In the genomic region with DNA sequence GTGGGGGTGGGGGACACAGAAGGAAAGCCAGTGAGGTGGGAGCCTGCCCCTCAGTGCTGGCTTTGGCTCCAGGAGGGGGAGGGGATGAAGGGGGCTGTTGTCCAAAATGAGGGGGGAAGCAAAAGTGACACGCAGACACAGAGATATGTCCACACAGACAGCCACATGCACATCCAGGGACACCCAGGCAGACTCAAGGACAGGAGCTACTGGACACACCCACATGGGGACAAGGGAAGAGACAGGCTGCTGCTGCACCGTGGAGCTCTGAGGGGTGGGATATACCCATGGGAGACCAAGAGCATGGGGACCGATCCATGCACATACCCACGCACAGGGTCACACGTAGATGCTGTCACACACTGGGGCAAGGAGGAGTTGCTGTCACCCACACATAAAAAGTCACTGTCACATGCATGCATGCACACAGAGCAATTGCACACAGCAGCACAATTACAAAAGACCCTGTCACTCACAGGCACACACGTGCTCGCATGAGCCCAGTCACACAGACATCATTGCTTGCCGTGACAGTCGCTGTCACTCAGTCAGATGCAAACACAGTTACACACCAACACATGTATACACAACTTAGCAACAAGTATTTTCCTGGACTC, we compare ENCODE assay signal across 7 cellular contexts. TPM values are rescaled to one million over a fixed set of nuclear protein-coding genes. Genes with fewer than 3 reads are reported as not detected.
DNase-seq lines count a peak whose midpoint lies in the region; ATAC-seq and TF ChIP-seq lines count a peak whose summit lies in the region.
"Had no signal": no experiment of that assay in that cellular context is flagged by ENCODE, and none has a peak within 500 bp of the region (broad histone marks: within the 10 kb centered on the region; RNA-seq: fewer than 3 reads in every experiment).

No MANE protein-coding gene starts in this region.

- TF ChIP-seq CTCF in adrenal gland (IDR thresholded peaks at IDR 0.05) (no peak), mucosa of descending colon (IDR thresholded peaks at IDR 0.05) (no peak), GM13976 (IDR thresholded peaks at IDR 0.05; ENCODE audit: borderline replicate concordance, control extremely low read depth, extremely low read depth, insufficient read depth, missing control alignments) (no peak)

- peak in 1 of 2 donors; percentile 57 for TF ChIP-seq POLR2A in adrenal gland (IDR thresholded peaks at IDR 0.05)

- in situ Hi-C loops in GM13976 (cut with MboI; ENCODE audit: low sequenced_read_pairs, unreplicated experiment), result no loop called here

- ATAC-seq in mucosa of descending colon (peak; percentile 25), GM18861 (IDR thresholded peaks at IDR 0.05; ENCODE audit: unreplicated experiment) (no peak)

- WGBS in adrenal gland, 4 donors, result 4 to 21% (median 8%) methylated on average over 7 to 9 of the region's 9 CpGs

- intact Hi-C loops in adrenal gland (cut with DNase I), result loop anchor here in 1 of 2 donors (10.0 kb wide), 1 partner anchor 101 kb away; no protein-coding TSS in a partner anchor
- intact Hi-C loops in mucosa of descending colon (cut with DNase I, micrococcal nuclease), result loop anchor here in 1 of 2 donors (2.0 kb wide), 1 partner anchor 49 kb away; no protein-coding TSS in a partner anchor

- H3K36me3 ChIP-seq in H7 (replicated peaks; ENCODE audit: control insufficient read depth, insufficient read depth, low read length) (no peaks in the 10 kb centered on the region), adrenal gland (replicated peaks in 1 of 2) (no peaks in the 10 kb centered on the region), mucosa of descending colon (ENCODE audit: low read depth) (no peaks in the 10 kb centered on the region)

- H3K4me1 ChIP-seq in adrenal gland (replicated peaks in 1 of 2) (peaks cover 32 to 53% of the 10 kb centered on the region in 2 donors), mucosa of descending colon (ENCODE audit: low read depth) (peaks cover 44% of the 10 kb centered on the region)

- DNase-seq in H7 (peak; percentile 29), adrenal gland (peak; percentile 58 to 80 (median 70)), mucosa of descending colon (peak in 2 of 3 donors; percentile 45 to 52), GM13976 (ENCODE audit: low spot score) (no peak), KG1 (lab: John Stamatoyannopoulos, UW) (no peak)

- H3K4me3 ChIP-seq in H7 (ENCODE audit: insufficient read depth, low read depth, low read length), result peak overlapping the region; percentile 83
- peak overlapping the region; percentile 73 to 100 (median 91) for H3K4me3 ChIP-seq in adrenal gland
- no peak overlapping the region for H3K4me3 ChIP-seq in mucosa of descending colon

- H3K27ac ChIP-seq in adrenal gland, result peak overlapping the region; percentile 72 to 96 (median 93)

- H3K27me3 ChIP-seq in H7 (ENCODE audit: control insufficient read depth, insufficient read depth, low read length) (peaks cover 14% of the 10 kb centered on the region), adrenal gland (no peaks in the 10 kb centered on the region)

- no peaks in the 10 kb centered on the region for H3K9me3 ChIP-seq in adrenal gland (replicated peaks in 1 of 3)
- H3K9me3 ChIP-seq in mucosa of descending colon, result no peaks in the 10 kb centered on the region

RNA-seq across cellular contexts. Expression of a gene that starts 1.3 kb away (rescaled TPM):
- total RNA-seq in H7 (2014; rRNA removed; shearing (Covaris generic)), result 13.2 and 15.2 TPM in 2 replicates
- 100 to 1,000 TPM in 3 of 8 donors, 10 to 100 TPM in 5; 46.1 to 110 (median 76.4) TPM for total RNA-seq in adrenal gland
- 10 to 100 TPM; 41.8 to 62.3 (median 50.9) TPM for polyA plus RNA-seq in adrenal gland
- 100 to 1,000 TPM in 1 of 3 donors, 10 to 100 TPM in 2; 56.8 to 114 (median 60.0) TPM for total RNA-seq in mucosa of descending colon

RNA-seq across cellular contexts. Expression of a gene that starts 9.8 kb away (rescaled TPM):
- total RNA-seq in H7 (2014; rRNA removed; shearing (Covaris generic)), result 85.6 and 99.9 TPM in 2 replicates
- total RNA-seq in adrenal gland (100 to 1,000 TPM in 1 of 8 donors, 10 to 100 TPM in 7; 57.1 to 127 (median 78.1) TPM), mucosa of descending colon (10 to 100 TPM; 76.6 to 90.2 (median 87.4) TPM)
- 100 to 1,000 TPM in 1 of 3 donors, 10 to 100 TPM in 2; 50.3 to 103 (median 92.9) TPM for polyA plus RNA-seq in adrenal gland

RNA-seq across cellular contexts. Expression of a gene that starts 36.4 kb away (rescaled TPM):
- 1.8 and 3.4 TPM in 2 replicates for total RNA-seq in H7 (2014; rRNA removed; shearing (Covaris generic))
- total RNA-seq in adrenal gland (10 to 100 TPM; 14.0 to 69.1 (median 41.4) TPM), mucosa of descending colon (10 to 100 TPM in 2 of 3 donors, 1 to 10 TPM in 1; 9.3 to 15.0 (median 14.8) TPM)
- polyA plus RNA-seq in adrenal gland, result 10 to 100 TPM; 34.5 to 59.0 (median 36.6) TPM

RNA-seq across cellular contexts. Expression of a gene that starts 48.8 kb away (rescaled TPM):
- total RNA-seq in H7 (2014; rRNA removed; shearing (Covaris generic)), result 0.28 TPM in 1 of 2 replicates, not detected in the other
- under 1 TPM in 4 of 8 donors, not detected in 4; 0.32 to 0.74 (median 0.44) TPM for total RNA-seq in adrenal gland
- 1 to 10 TPM in 1 of 3 donors, under 1 TPM in 2; 0.24 to 6.1 (median 0.80) TPM for polyA plus RNA-seq in adrenal gland
- not detected for total RNA-seq in mucosa of descending colon
- total RNA-seq: HT1080 had no signal

RNA-seq across cellular contexts. Expression of a gene that starts 57.7 kb away (rescaled TPM):
- 44.2 and 70.0 TPM in 2 replicates for total RNA-seq in H7 (2014; rRNA removed; shearing (Covaris generic))
- total RNA-seq in adrenal gland (100 to 1,000 TPM in 1 of 8 donors, 10 to 100 TPM in 7; 47.8 to 100 (median 69.1) TPM), mucosa of descending colon (10 to 100 TPM; 83.7 to 100.0 (median 85.3) TPM)
- 100 to 1,000 TPM in 2 of 3 donors, 10 to 100 TPM in 1; 74.2 to 143 (median 128) TPM for polyA plus RNA-seq in adrenal gland

Comparison
In these comparisons a context has a peak if more than half of its experiments do, and no peak if none do; other contexts are left out.
1. DNase-seq: peak in H7 (single experiment), adrenal gland (7 of 7) and mucosa of descending colon (2 of 3); none in GM13976 (single experiment) and KG1 (single experiment).